Comparison of ENCODE assay signal across 1 cellular context in the genomic region with DNA sequence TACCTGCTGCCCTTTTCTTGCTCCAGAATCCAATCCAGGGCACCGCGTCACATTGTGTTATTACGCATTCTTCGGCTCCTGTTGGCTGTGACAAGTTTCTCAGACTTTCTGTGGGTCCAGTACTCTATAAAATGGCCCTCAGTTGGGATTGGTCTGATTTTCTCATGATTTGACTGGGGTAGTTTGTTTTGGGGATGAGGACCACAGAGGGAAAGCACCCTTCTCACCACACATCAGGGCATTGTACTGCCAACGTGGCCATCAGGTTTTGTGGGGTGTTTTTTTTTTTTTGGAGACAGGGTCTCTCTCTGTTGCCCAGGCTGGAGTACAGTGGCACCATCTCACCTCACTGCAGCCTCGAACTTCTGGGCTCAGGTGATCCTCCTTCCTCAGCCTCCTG.
TF ChIP-seq lines count a peak whose summit lies in the region.

No MANE protein-coding gene starts in this region.

TF ChIP-seq in GM12878, 131 proteins besides CTCF, POLR2A, EP300 and RAD21:
- TF ChIP-seq ATF7 (IDR thresholded peaks at IDR 0.05; ENCODE audit: low read depth) (no peak), SRF (IDR thresholded peaks at IDR 0.05; ENCODE audit: low read depth in 2 of 2, low read length in 2 of 2) (no peak), NFYA (IDR thresholded peaks at IDR 0.05; ENCODE audit: borderline replicate concordance, low read depth, low read length) (no peak)
- TF ChIP-seq, protein P1, sequence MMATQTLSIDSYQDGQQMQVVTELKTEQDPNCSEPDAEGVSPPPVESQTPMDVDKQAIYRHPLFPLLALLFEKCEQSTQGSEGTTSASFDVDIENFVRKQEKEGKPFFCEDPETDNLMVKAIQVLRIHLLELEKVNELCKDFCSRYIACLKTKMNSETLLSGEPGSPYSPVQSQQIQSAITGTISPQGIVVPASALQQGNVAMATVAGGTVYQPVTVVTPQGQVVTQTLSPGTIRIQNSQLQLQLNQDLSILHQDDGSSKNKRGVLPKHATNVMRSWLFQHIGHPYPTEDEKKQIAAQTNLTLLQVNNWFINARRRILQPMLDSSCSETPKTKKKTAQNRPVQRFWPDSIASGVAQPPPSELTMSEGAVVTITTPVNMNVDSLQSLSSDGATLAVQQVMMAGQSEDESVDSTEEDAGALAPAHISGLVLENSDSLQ (IDR thresholded peaks at IDR 0.05) = no peak
- TF ChIP-seq, protein P2, sequence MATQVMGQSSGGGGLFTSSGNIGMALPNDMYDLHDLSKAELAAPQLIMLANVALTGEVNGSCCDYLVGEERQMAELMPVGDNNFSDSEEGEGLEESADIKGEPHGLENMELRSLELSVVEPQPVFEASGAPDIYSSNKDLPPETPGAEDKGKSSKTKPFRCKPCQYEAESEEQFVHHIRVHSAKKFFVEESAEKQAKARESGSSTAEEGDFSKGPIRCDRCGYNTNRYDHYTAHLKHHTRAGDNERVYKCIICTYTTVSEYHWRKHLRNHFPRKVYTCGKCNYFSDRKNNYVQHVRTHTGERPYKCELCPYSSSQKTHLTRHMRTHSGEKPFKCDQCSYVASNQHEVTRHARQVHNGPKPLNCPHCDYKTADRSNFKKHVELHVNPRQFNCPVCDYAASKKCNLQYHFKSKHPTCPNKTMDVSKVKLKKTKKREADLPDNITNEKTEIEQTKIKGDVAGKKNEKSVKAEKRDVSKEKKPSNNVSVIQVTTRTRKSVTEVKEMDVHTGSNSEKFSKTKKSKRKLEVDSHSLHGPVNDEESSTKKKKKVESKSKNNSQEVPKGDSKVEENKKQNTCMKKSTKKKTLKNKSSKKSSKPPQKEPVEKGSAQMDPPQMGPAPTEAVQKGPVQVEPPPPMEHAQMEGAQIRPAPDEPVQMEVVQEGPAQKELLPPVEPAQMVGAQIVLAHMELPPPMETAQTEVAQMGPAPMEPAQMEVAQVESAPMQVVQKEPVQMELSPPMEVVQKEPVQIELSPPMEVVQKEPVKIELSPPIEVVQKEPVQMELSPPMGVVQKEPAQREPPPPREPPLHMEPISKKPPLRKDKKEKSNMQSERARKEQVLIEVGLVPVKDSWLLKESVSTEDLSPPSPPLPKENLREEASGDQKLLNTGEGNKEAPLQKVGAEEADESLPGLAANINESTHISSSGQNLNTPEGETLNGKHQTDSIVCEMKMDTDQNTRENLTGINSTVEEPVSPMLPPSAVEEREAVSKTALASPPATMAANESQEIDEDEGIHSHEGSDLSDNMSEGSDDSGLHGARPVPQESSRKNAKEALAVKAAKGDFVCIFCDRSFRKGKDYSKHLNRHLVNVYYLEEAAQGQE (IDR thresholded peaks at IDR 0.05; ENCODE audit: low read depth, low read length) = no peak
- TF ChIP-seq, protein P3, sequence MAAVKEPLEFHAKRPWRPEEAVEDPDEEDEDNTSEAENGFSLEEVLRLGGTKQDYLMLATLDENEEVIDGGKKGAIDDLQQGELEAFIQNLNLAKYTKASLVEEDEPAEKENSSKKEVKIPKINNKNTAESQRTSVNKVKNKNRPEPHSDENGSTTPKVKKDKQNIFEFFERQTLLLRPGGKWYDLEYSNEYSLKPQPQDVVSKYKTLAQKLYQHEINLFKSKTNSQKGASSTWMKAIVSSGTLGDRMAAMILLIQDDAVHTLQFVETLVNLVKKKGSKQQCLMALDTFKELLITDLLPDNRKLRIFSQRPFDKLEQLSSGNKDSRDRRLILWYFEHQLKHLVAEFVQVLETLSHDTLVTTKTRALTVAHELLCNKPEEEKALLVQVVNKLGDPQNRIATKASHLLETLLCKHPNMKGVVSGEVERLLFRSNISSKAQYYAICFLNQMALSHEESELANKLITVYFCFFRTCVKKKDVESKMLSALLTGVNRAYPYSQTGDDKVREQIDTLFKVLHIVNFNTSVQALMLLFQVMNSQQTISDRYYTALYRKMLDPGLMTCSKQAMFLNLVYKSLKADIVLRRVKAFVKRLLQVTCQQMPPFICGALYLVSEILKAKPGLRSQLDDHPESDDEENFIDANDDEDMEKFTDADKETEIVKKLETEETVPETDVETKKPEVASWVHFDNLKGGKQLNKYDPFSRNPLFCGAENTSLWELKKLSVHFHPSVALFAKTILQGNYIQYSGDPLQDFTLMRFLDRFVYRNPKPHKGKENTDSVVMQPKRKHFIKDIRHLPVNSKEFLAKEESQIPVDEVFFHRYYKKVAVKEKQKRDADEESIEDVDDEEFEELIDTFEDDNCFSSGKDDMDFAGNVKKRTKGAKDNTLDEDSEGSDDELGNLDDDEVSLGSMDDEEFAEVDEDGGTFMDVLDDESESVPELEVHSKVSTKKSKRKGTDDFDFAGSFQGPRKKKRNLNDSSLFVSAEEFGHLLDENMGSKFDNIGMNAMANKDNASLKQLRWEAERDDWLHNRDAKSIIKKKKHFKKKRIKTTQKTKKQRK (IDR thresholded peaks at IDR 0.05; ENCODE audit: low read depth, low read length) = no peak
- TF ChIP-seq, protein P4, sequence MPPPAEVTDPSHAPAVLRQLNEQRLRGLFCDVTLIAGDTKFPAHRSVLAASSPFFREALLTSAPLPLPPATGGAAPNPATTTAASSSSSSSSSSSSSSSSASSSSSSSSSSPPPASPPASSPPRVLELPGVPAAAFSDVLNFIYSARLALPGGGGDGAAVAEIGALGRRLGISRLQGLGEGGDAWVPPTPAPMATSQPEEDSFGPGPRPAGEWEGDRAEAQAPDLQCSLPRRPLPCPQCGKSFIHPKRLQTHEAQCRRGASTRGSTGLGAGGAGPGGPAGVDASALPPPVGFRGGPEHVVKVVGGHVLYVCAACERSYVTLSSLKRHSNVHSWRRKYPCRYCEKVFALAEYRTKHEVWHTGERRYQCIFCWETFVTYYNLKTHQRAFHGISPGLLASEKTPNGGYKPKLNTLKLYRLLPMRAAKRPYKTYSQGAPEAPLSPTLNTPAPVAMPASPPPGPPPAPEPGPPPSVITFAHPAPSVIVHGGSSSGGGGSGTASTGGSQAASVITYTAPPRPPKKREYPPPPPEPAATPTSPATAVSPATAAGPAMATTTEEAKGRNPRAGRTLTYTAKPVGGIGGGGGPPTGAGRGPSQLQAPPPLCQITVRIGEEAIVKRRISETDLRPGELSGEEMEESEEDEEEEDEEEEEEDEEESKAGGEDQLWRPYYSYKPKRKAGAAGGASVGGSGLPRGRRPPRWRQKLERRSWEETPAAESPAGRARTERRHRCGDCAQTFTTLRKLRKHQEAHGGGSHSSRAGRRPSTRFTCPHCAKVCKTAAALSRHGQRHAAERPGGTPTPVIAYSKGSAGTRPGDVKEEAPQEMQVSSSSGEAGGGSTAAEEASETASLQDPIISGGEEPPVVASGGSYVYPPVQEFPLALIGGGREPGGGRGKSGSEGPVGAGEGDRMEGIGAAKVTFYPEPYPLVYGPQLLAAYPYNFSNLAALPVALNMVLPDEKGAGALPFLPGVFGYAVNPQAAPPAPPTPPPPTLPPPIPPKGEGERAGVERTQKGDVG (CRISPR knock-in tag; IDR thresholded peaks at IDR 0.05) = no peak
